Comparison of ENCODE assay signal across 6 cellular contexts in the genomic region with DNA sequence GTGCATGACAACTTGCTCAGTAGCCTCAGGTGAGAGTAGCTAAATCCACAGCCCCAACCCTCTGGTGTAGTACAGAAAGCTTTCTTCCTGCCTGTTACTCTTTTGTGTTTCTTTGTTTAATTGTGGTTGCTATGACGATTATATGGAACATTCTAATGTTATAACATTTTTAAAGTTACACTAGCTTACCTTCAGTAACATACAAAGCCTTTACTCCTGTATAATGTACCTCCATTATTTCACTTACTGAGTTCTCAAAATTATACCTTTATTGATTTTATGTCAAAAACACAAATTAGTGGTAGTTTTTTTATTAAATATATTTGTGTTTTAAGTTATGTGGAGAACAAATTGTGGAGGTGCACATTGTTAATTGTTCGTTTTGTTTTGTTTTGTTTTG. TPM values are rescaled to one million over a fixed set of nuclear protein-coding genes. Genes with fewer than 3 reads are reported as not detected.
"Had no signal": no experiment of that assay in that cellular context is flagged by ENCODE, and none has a peak within 500 bp of the region (broad histone marks: within the 10 kb centered on the region; RNA-seq: fewer than 3 reads in every experiment).

A gene with protein sequence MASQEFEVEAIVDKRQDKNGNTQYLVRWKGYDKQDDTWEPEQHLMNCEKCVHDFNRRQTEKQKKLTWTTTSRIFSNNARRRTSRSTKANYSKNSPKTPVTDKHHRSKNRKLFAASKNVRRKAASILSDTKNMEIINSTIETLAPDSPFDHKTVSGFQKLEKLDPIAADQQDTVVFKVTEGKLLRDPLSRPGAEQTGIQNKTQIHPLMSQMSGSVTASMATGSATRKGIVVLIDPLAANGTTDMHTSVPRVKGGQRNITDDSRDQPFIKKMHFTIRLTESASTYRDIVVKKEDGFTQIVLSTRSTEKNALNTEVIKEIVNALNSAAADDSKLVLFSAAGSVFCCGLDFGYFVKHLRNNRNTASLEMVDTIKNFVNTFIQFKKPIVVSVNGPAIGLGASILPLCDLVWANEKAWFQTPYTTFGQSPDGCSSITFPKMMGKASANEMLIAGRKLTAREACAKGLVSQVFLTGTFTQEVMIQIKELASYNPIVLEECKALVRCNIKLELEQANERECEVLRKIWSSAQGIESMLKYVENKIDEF (minus strand): TSS at position 101 of the 400 bp plus-strand sequence. CDS start 331 bp downstream, outside the sequence.

RNA-seq across cellular contexts. Expression of the gene that starts here (rescaled TPM):
- polyA plus RNA-seq: endothelial cell of umbilical vein, esophagus, fibroblast of lung, foreskin keratinocyte, heart left ventricle, heart right ventricle had no signal
